ENCODE assay signal across 8 cellular contexts in genomic region chr4:80071643-80072606, GRCh38. TPM values are rescaled to one million over a fixed set of nuclear protein-coding genes. Genes with fewer than 3 reads are reported as not detected.
A peak's percentile ranks its signal among the peaks of the same experiment; 100 is the strongest.
DNase-seq lines count a peak whose midpoint lies in the region; ATAC-seq and FAIRE-seq lines count a peak whose summit lies in the region.

No MANE protein-coding gene starts in this region.

- H3K36me3 Mint-ChIP-seq in activated naive CD4-positive, alpha-beta T cell treated with anti-CD3 and anti-CD28 coated beads, Interleukin-2, amount 10 ng/mL, durations not matched to agents 7 days and 5 days, result peaks cover 50% of the 10 kb centered on the region

- H3K27me3 ChIP-seq in rectal smooth muscle tissue (ENCODE audit: control insufficient read depth, insufficient read depth, low read length), result no peaks in the 10 kb centered on the region

- H3K4me3 Mint-ChIP-seq in activated naive CD4-positive, alpha-beta T cell treated with anti-CD3 and anti-CD28 coated beads, Interleukin-2, amount 10 ng/mL, durations not matched to agents 7 days and 5 days, result peak overlapping the region; percentile 99

- ATAC-seq in HG03342 (IDR thresholded peaks at IDR 0.05; ENCODE audit: unreplicated experiment), result peak; percentile 27

- H3K4me1 Mint-ChIP-seq in activated naive CD4-positive, alpha-beta T cell treated with anti-CD3 and anti-CD28 coated beads, Interleukin-2, amount 10 ng/mL, durations not matched to agents 7 days and 5 days, result peaks cover 83% of the 10 kb centered on the region

- no peaks in the 10 kb centered on the region for H3K27me3 Mint-ChIP-seq in activated naive CD4-positive, alpha-beta T cell treated with anti-CD3 and anti-CD28 coated beads, Interleukin-2, amount 10 ng/mL, durations not matched to agents 7 days and 5 days

- CTCF ChIA-PET in activated naive CD4-positive, alpha-beta T cell treated with anti-CD3 and anti-CD28 coated beads, Interleukin-2, amount 10 ng/mL, durations not matched to agents 7 days and 5 days (lab: Charles Lee), result interaction anchor here (0.6 to 3.2 kb wide), 10 partner anchors 9 to 1119 kb away, joined by 3 to 22 read pairs (median 6); no protein-coding TSS in a partner anchor

- DNase-seq in Ammon's horn (ENCODE audit: low spot score), result peak; percentile 24
- DNase-seq in GM19239 (ENCODE audit: insufficient read length, low spot score), result no peak
- DNase-seq in SHP77 (lab: John Stamatoyannopoulos, UW), result peak; percentile 24 to 39
- DNase-seq in activated naive CD4-positive, alpha-beta T cell treated with anti-CD3 and anti-CD28 coated beads, Interleukin-2, amount 10 ng/mL, durations not matched to agents 7 days and 5 days, result peak; percentile 68
- DNase-seq in cardiac septum (ENCODE audit: low spot score), result peak; percentile 82
- no peak for DNase-seq in DMS114 treated with DMSO at 0.1 percent for 48 hours (lab: John Stamatoyannopoulos, UW; ENCODE audit: unreplicated experiment)

- peak overlapping the region; percentile 88 for H3K4me3 ChIP-seq in rectal smooth muscle tissue (ENCODE audit: low read length)

- peak; percentile 91 for FAIRE-seq in GM19239 (lab: Jason Lieb, UNC)

- no peaks in the 10 kb centered on the region for H3K36me3 ChIP-seq in rectal smooth muscle tissue (ENCODE audit: control insufficient read depth, insufficient read depth, low read length)

- peak overlapping the region; percentile 94 for H3K27ac Mint-ChIP-seq in activated naive CD4-positive, alpha-beta T cell treated with anti-CD3 and anti-CD28 coated beads, Interleukin-2, amount 10 ng/mL, durations not matched to agents 7 days and 5 days

- H3K9ac ChIP-seq in rectal smooth muscle tissue (ENCODE audit: low read length), result peak overlapping the region; percentile 39

- intact Hi-C loops in cardiac septum (cut with DNase I), result loop anchor here (2.0 to 5.0 kb wide), 3 partner anchors 35 to 155 kb away; no protein-coding TSS in a partner anchor

- H3K9me3 Mint-ChIP-seq in activated naive CD4-positive, alpha-beta T cell treated with anti-CD3 and anti-CD28 coated beads, Interleukin-2, amount 10 ng/mL, durations not matched to agents 7 days and 5 days, result no peaks in the 10 kb centered on the region

- peak overlapping the region; percentile 87 for H3K27ac ChIP-seq in rectal smooth muscle tissue (ENCODE audit: low read depth, low read length)

- peaks cover 19% of the 10 kb centered on the region for H3K4me1 ChIP-seq in rectal smooth muscle tissue (ENCODE audit: control insufficient read depth, insufficient read depth, low read length)

RNA-seq across cellular contexts. Expression of gene ANTXR2, which starts 1.1 kb away (rescaled TPM):
- total RNA-seq in cardiac septum, result 54.6 TPM

Comparison
In these comparisons a context has a peak if more than half of its experiments do, and no peak if none do; other contexts are left out.
1. DNase-seq: peak in Ammon's horn (single experiment), SHP77 (2 of 2), activated naive CD4-positive, alpha-beta T cell treated with anti-CD3 and anti-CD28 coated beads, Interleukin-2, amount 10 ng/mL, durations not matched to agents 7 days and 5 days (single experiment) and cardiac septum (single experiment); none in GM19239 (single experiment) and DMS114 treated with DMSO at 0.1 percent for 48 hours (single experiment).